ENCODE assay signal across 1 cellular context in genomic region chr3:45995370-45996192, GRCh38.
TF ChIP-seq lines count a peak whose summit lies in the region.

TSS of gene FYCO1 (minus strand) at chr3:45995824. CDS start at chr3:45984910, 10,914 bp downstream.

TF ChIP-seq in GM12878, 131 proteins besides CTCF, POLR2A, EP300 and RAD21 (continued from another document and continues in another):
- TF ChIP-seq, protein P1, sequence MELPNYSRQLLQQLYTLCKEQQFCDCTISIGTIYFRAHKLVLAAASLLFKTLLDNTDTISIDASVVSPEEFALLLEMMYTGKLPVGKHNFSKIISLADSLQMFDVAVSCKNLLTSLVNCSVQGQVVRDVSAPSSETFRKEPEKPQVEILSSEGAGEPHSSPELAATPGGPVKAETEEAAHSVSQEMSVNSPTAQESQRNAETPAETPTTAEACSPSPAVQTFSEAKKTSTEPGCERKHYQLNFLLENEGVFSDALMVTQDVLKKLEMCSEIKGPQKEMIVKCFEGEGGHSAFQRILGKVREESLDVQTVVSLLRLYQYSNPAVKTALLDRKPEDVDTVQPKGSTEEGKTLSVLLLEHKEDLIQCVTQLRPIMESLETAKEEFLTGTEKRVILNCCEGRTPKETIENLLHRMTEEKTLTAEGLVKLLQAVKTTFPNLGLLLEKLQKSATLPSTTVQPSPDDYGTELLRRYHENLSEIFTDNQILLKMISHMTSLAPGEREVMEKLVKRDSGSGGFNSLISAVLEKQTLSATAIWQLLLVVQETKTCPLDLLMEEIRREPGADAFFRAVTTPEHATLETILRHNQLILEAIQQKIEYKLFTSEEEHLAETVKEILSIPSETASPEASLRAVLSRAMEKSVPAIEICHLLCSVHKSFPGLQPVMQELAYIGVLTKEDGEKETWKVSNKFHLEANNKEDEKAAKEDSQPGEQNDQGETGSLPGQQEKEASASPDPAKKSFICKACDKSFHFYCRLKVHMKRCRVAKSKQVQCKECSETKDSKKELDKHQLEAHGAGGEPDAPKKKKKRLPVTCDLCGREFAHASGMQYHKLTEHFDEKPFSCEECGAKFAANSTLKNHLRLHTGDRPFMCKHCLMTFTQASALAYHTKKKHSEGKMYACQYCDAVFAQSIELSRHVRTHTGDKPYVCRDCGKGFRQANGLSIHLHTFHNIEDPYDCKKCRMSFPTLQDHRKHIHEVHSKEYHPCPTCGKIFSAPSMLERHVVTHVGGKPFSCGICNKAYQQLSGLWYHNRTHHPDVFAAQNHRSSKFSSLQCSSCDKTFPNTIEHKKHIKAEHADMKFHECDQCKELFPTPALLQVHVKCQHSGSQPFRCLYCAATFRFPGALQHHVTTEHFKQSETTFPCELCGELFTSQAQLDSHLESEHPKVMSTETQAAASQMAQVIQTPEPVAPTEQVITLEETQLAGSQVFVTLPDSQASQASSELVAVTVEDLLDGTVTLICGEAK (IDR thresholded peaks at IDR 0.05; ENCODE audit: borderline replicate concordance): peak; percentile 57; the same call in 1 of the 2 replicates
- TF ChIP-seq NKRF (conservative IDR thresholded peaks at IDR 0.05) (peak; percentile 67), ASH2L (IDR thresholded peaks at IDR 0.05; ENCODE audit: borderline replicate concordance, low read depth) (no peak), ZNF687 (IDR thresholded peaks at IDR 0.05) (peak; percentile 17; the same call in 1 of the 2 replicates), IKZF2 (IDR thresholded peaks at IDR 0.05) (peak; percentile 41 to 58; a peak in 3 of 4 replicates), CREB1 (IDR thresholded peaks at IDR 0.05; ENCODE audit: low read depth) (peak; percentile 90), ZZZ3 (IDR thresholded peaks at IDR 0.05; ENCODE audit: control insufficient read depth, insufficient read length, low read depth) (no peak), SREBF1 (IDR thresholded peaks at IDR 0.05; ENCODE audit: low read length) (peak; percentile 54), HCFC1 (IDR thresholded peaks at IDR 0.05; ENCODE audit: low read length) (peak; percentile 96), EGR1 (IDR thresholded peaks at IDR 0.05; ENCODE audit: borderline replicate concordance in 1 of 2, low read depth in 2 of 2, low read length in 2 of 2) (peak in 1 of 2 experiments; percentile 84; a peak in 2 of 3 replicates), CREM (IDR thresholded peaks at IDR 0.05; ENCODE audit: low read depth) (peak; percentile 91), ZBED1 (IDR thresholded peaks at IDR 0.05; ENCODE audit: borderline replicate concordance) (no peak), IRF4 (IDR thresholded peaks at IDR 0.05; ENCODE audit: low read depth, low read length) (0 out of 2 replicates have a peak, but pooled peaks have one; percentile 38), NR2F1 (conservative IDR thresholded peaks at IDR 0.05) (peak; percentile 82), SPI1 (IDR thresholded peaks at IDR 0.05; ENCODE audit: borderline replicate concordance, insufficient read depth, low read depth, low read length) (peak; percentile 61; the same call in 1 of the 2 replicates), GATAD2B (conservative IDR thresholded peaks at IDR 0.05; ENCODE audit: low read depth) (peak; percentile 87; the same call in 1 of the 2 replicates), TBL1XR1 (IDR thresholded peaks at IDR 0.05; ENCODE audit: low read depth, low read length) (peak; percentile 63; the same call in 1 of the 2 replicates), MLLT1 (IDR thresholded peaks at IDR 0.05) (peak; percentile 92; the same call in 1 of the 2 replicates), BHLHE40 (IDR thresholded peaks at IDR 0.05; ENCODE audit: borderline replicate concordance in 1 of 2, low read depth in 2 of 2, low read length in 1 of 2) (peak in 1 of 2 experiments; percentile 64; a peak in 1 of 4 replicates), PAX8 (IDR thresholded peaks at IDR 0.05) (no peak), RB1 (IDR thresholded peaks at IDR 0.05; ENCODE audit: borderline replicate concordance) (peak; percentile 33; the same call in 1 of the 2 replicates), YY1 (IDR thresholded peaks at IDR 0.05; ENCODE audit: low read depth, low read length) (peak; percentile 98), NBN (IDR thresholded peaks at IDR 0.05) (peak; percentile 62), TCF3 (IDR thresholded peaks at IDR 0.05; ENCODE audit: borderline replicate concordance, insufficient read depth, low read depth, low read length) (0 out of 2 replicates have a peak, but pooled peaks have one; percentile 41), SIX5 (IDR thresholded peaks at IDR 0.05; ENCODE audit: low read depth, low read length, severe bottlenecking) (peak; percentile 96), NR2C1 (IDR thresholded peaks at IDR 0.05) (peak; percentile 71), HDGF (IDR thresholded peaks at IDR 0.05) (peak; percentile 81), GABPA (IDR thresholded peaks at IDR 0.05; ENCODE audit: low read depth) (peak; percentile 49; the same call in 1 of the 2 replicates)
- TF ChIP-seq, protein P2, sequence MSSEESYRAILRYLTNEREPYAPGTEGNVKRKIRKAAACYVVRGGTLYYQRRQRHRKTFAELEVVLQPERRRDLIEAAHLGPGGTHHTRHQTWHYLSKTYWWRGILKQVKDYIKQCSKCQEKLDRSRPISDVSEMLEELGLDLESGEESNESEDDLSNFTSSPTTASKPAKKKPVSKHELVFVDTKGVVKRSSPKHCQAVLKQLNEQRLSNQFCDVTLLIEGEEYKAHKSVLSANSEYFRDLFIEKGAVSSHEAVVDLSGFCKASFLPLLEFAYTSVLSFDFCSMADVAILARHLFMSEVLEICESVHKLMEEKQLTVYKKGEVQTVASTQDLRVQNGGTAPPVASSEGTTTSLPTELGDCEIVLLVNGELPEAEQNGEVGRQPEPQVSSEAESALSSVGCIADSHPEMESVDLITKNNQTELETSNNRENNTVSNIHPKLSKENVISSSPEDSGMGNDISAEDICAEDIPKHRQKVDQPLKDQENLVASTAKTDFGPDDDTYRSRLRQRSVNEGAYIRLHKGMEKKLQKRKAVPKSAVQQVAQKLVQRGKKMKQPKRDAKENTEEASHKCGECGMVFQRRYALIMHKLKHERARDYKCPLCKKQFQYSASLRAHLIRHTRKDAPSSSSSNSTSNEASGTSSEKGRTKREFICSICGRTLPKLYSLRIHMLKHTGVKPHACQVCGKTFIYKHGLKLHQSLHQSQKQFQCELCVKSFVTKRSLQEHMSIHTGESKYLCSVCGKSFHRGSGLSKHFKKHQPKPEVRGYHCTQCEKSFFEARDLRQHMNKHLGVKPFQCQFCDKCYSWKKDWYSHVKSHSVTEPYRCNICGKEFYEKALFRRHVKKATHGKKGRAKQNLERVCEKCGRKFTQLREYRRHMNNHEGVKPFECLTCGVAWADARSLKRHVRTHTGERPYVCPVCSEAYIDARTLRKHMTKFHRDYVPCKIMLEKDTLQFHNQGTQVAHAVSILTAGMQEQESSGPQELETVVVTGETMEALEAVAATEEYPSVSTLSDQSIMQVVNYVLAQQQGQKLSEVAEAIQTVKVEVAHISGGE (CRISPR knock-in tag; IDR thresholded peaks at IDR 0.05): no peak
- TF ChIP-seq, protein P3, sequence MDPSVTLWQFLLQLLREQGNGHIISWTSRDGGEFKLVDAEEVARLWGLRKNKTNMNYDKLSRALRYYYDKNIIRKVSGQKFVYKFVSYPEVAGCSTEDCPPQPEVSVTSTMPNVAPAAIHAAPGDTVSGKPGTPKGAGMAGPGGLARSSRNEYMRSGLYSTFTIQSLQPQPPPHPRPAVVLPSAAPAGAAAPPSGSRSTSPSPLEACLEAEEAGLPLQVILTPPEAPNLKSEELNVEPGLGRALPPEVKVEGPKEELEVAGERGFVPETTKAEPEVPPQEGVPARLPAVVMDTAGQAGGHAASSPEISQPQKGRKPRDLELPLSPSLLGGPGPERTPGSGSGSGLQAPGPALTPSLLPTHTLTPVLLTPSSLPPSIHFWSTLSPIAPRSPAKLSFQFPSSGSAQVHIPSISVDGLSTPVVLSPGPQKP (IDR thresholded peaks at IDR 0.05; ENCODE audit: low read depth, low read length): peak; percentile 69
- TF ChIP-seq, protein P4, sequence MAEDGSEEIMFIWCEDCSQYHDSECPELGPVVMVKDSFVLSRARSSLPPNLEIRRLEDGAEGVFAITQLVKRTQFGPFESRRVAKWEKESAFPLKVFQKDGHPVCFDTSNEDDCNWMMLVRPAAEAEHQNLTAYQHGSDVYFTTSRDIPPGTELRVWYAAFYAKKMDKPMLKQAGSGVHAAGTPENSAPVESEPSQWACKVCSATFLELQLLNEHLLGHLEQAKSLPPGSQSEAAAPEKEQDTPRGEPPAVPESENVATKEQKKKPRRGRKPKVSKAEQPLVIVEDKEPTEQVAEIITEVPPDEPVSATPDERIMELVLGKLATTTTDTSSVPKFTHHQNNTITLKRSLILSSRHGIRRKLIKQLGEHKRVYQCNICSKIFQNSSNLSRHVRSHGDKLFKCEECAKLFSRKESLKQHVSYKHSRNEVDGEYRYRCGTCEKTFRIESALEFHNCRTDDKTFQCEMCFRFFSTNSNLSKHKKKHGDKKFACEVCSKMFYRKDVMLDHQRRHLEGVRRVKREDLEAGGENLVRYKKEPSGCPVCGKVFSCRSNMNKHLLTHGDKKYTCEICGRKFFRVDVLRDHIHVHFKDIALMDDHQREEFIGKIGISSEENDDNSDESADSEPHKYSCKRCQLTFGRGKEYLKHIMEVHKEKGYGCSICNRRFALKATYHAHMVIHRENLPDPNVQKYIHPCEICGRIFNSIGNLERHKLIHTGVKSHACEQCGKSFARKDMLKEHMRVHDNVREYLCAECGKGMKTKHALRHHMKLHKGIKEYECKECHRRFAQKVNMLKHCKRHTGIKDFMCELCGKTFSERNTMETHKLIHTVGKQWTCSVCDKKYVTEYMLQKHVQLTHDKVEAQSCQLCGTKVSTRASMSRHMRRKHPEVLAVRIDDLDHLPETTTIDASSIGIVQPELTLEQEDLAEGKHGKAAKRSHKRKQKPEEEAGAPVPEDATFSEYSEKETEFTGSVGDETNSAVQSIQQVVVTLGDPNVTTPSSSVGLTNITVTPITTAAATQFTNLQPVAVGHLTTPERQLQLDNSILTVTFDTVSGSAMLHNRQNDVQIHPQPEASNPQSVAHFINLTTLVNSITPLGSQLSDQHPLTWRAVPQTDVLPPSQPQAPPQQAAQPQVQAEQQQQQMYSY (CRISPR knock-in tag; IDR thresholded peaks at IDR 0.05): no peak
- TF ChIP-seq, protein P5, sequence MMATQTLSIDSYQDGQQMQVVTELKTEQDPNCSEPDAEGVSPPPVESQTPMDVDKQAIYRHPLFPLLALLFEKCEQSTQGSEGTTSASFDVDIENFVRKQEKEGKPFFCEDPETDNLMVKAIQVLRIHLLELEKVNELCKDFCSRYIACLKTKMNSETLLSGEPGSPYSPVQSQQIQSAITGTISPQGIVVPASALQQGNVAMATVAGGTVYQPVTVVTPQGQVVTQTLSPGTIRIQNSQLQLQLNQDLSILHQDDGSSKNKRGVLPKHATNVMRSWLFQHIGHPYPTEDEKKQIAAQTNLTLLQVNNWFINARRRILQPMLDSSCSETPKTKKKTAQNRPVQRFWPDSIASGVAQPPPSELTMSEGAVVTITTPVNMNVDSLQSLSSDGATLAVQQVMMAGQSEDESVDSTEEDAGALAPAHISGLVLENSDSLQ (IDR thresholded peaks at IDR 0.05): 0 out of 2 replicates have a peak, but pooled peaks have one; percentile 27
- TF ChIP-seq, protein P6, sequence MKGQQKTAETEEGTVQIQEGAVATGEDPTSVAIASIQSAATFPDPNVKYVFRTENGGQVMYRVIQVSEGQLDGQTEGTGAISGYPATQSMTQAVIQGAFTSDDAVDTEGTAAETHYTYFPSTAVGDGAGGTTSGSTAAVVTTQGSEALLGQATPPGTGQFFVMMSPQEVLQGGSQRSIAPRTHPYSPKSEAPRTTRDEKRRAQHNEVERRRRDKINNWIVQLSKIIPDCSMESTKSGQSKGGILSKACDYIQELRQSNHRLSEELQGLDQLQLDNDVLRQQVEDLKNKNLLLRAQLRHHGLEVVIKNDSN (IDR thresholded peaks at IDR 0.05; ENCODE audit: borderline replicate concordance, extremely low read length, insufficient read depth, low read depth, low read length): no peak
